In genomic region chr17:7292194-7292593, GRCh38 we compare ENCODE assay signal across 18 cellular contexts. TPM values are rescaled to one million over a fixed set of nuclear protein-coding genes. Genes with fewer than 3 reads are reported as not detected.
DNase-seq lines count a peak whose midpoint lies in the region; ATAC-seq and TF ChIP-seq lines count a peak whose summit lies in the region.
"Had no signal": no experiment of that assay in that cellular context is flagged by ENCODE, and none has a peak within 500 bp of the region (broad histone marks: within the 10 kb centered on the region; RNA-seq: fewer than 3 reads in every experiment).

No MANE protein-coding gene starts in this region.

- peaks cover 9% of the 10 kb centered on the region; the same call in 1 of the 3 replicates for H3K9me3 Mint-ChIP-seq in GM23338
- H3K9me3 Mint-ChIP-seq: CD4-positive, alpha-beta memory T cell had no signal

- H2AFZ ChIP-seq in GM23338 = no peak overlapping the region

- no peaks in the 10 kb centered on the region for H3K9me3 ChIP-seq in skeletal muscle tissue (ENCODE audit: control insufficient read depth in 3 of 3, low read length in 3 of 3)

- H3K36me3 ChIP-seq in GM23338 (ENCODE audit: insufficient read depth) (no peaks in the 10 kb centered on the region), skeletal muscle tissue (ENCODE audit: control insufficient read depth in 3 of 3, insufficient read depth in 3 of 3, low read length in 3 of 3) (peaks cover 3 to 8% (median 4%) of the 10 kb centered on the region in 3 donors)

- no peaks in the 10 kb centered on the region for H3K79me2 ChIP-seq in GM23338 (replicated peaks; ENCODE audit: insufficient read depth)

- peaks cover 11% of the 10 kb centered on the region; the same call in 2 of the 3 replicates for H3K36me3 Mint-ChIP-seq in GM23338 (ENCODE audit: low read depth)
- H3K36me3 Mint-ChIP-seq: CD4-positive, alpha-beta memory T cell had no signal

- ATAC-seq in GM23338 = no peak

- H3K4me1 Mint-ChIP-seq in GM23338 = peaks cover 37% of the 10 kb centered on the region

- H3K27me3 ChIP-seq in GM23338 (ENCODE audit: insufficient read depth) (peaks cover 18% of the 10 kb centered on the region), skeletal muscle tissue (ENCODE audit: control insufficient read depth in 3 of 3, insufficient read depth in 3 of 3, low read length in 3 of 3) (peaks cover 0 to 7% (median 6%) of the 10 kb centered on the region in 3 donors)

- H4K20me1 ChIP-seq in GM23338 (replicated peaks; ENCODE audit: insufficient read depth) = peaks cover 4% of the 10 kb centered on the region; the same call in 1 of the 2 replicates

- H3K4me1 ChIP-seq in GM23338 (ENCODE audit: insufficient read depth) (peaks cover 21% of the 10 kb centered on the region), skeletal muscle tissue (ENCODE audit: control insufficient read depth in 3 of 3, insufficient read depth in 3 of 3, low read length in 3 of 3) (peaks cover 55 to 80% (median 72%) of the 10 kb centered on the region in 3 donors)

- no peak for TF ChIP-seq CTCF in GM23338 (conservative IDR thresholded peaks at IDR 0.05; ENCODE audit: low read depth in 2 of 2)

- H3K4me2 ChIP-seq in GM23338 = 0 out of 2 replicates have a peak overlapping the region, but pooled peaks have one; percentile 17

- H3K9ac ChIP-seq in skeletal muscle tissue (ENCODE audit: low read depth in 1 of 3, low read length in 3 of 3) = peak overlapping the region in 2 of 3 donors; percentile 5 to 54

- no peak overlapping the region for H3K4me3 Mint-ChIP-seq in GM23338

- H3F3A ChIP-seq in GM23338 (replicated peaks; ENCODE audit: low read depth) = peaks cover 23% of the 10 kb centered on the region

- H3K4me3 ChIP-seq in GM23338 = no peak overlapping the region
- H3K4me3 ChIP-seq in skeletal muscle tissue (ENCODE audit: low read length in 3 of 3) = no peak overlapping the region

- no peak overlapping the region for H3K27ac Mint-ChIP-seq in GM23338

- H3K27me3 Mint-ChIP-seq in GM23338 (ENCODE audit: insufficient read depth, low read depth, poor library complexity) = peaks cover 32% of the 10 kb centered on the region

- no peaks in the 10 kb centered on the region for H3K9me2 ChIP-seq in GM23338 (ENCODE audit: insufficient read depth)

- no peak overlapping the region for H3K27ac ChIP-seq in GM23338 (ENCODE audit: low read depth)
- no peak overlapping the region for H3K27ac ChIP-seq in skeletal muscle tissue (ENCODE audit: low read depth, low read length)

- DNase-seq in AG20443 (ENCODE audit: low spot score) = peak; percentile 3
- no peak for DNase-seq in GM23338 (ENCODE audit: low spot score)
- DNase-seq in hepatic stellate cell (ENCODE audit: low spot score) = peak; percentile 1
- no peak for DNase-seq in NCI-H1092 (lab: John Stamatoyannopoulos, UW)
- no peak for DNase-seq in RKO (ENCODE audit: low spot score)
- no peak for DNase-seq in activated gamma-delta T cell (lab: John Stamatoyannopoulos, UW)
- DNase-seq: Calu3; CD4-positive, alpha-beta memory T cell; HCEC 1CT; KBM-7; MV-4-11; NCI-H1436; NCI-H2029; NCI-H748 treated with DMSO at 0.1 percent for 48 hours; OCI-M1 had no signal

TF ChIP-seq in GM23338, 12 proteins besides CTCF, POLR2A, EP300 and RAD21:
- no peak for TF ChIP-seq ZNF331 (CRISPR knock-in tag; IDR thresholded peaks at IDR 0.05; ENCODE audit: low read depth)
- TF ChIP-seq NANOG (IDR thresholded peaks at IDR 0.05; ENCODE audit: borderline replicate concordance) = no peak
- no peak for TF ChIP-seq REST (IDR thresholded peaks at IDR 0.05; ENCODE audit: unreplicated experiment)
- no peak for TF ChIP-seq ZNF114 (CRISPR knock-in tag; IDR thresholded peaks at IDR 0.05)
- no peak for TF ChIP-seq STAT1 (IDR thresholded peaks at IDR 0.05; ENCODE audit: unreplicated experiment)
TF ChIP-seq in GM23338: peak in this region for 0.

RNA-seq across cellular contexts. Expression of gene YBX2, which starts 2.2 kb away (rescaled TPM):
- 20.6 and 36.5 TPM in 2 replicates for total RNA-seq in GM23338 (2014; rRNA removed; shearing (Covaris generic))
- 22.1 and 22.5 TPM in 2 replicates for polyA plus RNA-seq in GM23338 (2016; fragmentation: Nextera tagmentation; extraction: Ambion mirVana)
- total RNA-seq in skeletal muscle tissue = 0.52 TPM
- polyA plus RNA-seq: CD4-positive, alpha-beta memory T cell had no signal

RNA-seq across cellular contexts. Expression of gene SLC2A4, which starts 10.7 kb away (rescaled TPM):
- 10.2 and 13.6 TPM in 2 replicates for total RNA-seq in GM23338 (2014; rRNA removed; shearing (Covaris generic))
- polyA plus RNA-seq in GM23338 (2016; fragmentation: Nextera tagmentation; extraction: Ambion mirVana) = 6.3 and 6.9 TPM in 2 replicates
- total RNA-seq in skeletal muscle tissue = 34.4 TPM
- total RNA-seq: CD4-positive, alpha-beta memory T cell; NCI-H460 had no signal
- polyA plus RNA-seq: CD4-positive, alpha-beta memory T cell had no signal

RNA-seq across cellular contexts. Expression of gene EIF5A, which starts 15.2 kb away (rescaled TPM):
- total RNA-seq in GM23338 (2014; rRNA removed; shearing (Covaris generic)) = 791 and 833 TPM in 2 replicates
- polyA plus RNA-seq in GM23338 (2016; fragmentation: Nextera tagmentation; extraction: Ambion mirVana) = 1,562 and 1,621 TPM in 2 replicates
- total RNA-seq in skeletal muscle tissue = 185 TPM

RNA-seq across cellular contexts. Expression of gene GPS2, which starts 23.0 kb away (rescaled TPM):
- 64.8 and 83.4 TPM in 2 replicates for total RNA-seq in GM23338 (2014; rRNA removed; shearing (Covaris generic))
- 117 and 122 TPM in 2 replicates for polyA plus RNA-seq in GM23338 (2016; fragmentation: Nextera tagmentation; extraction: Ambion mirVana)
- total RNA-seq in skeletal muscle tissue = 24.5 TPM

RNA-seq across cellular contexts. Expression of gene CLDN7, which starts 29.9 kb away (rescaled TPM):
- 111 and 117 TPM in 2 replicates for total RNA-seq in GM23338 (2014; rRNA removed; shearing (Covaris generic))
- polyA plus RNA-seq in GM23338 (2016; fragmentation: Nextera tagmentation; extraction: Ambion mirVana) = 46.1 and 50.7 TPM in 2 replicates
- not detected for total RNA-seq in skeletal muscle tissue
- total RNA-seq: SK-MEL-5 had no signal

Comparison
In these comparisons a context has a peak if more than half of its experiments do, and no peak if none do; other contexts are left out.
1. DNase-seq: peak in AG20443 (single experiment) and hepatic stellate cell (single experiment); none in GM23338 (single experiment), NCI-H1092 (single experiment), RKO (single experiment) and activated gamma-delta T cell (single experiment).
2. RNA of gene YBX2, which starts 2.2 kb away (total RNA-seq): 20.6 to 36.5 TPM in GM23338; 0.52 TPM in skeletal muscle tissue (single experiment); every median in the first group is over 10 times any median in the second.